8 cellular contexts compared by ENCODE assay signal in genomic region chr17:38798614-38799500, GRCh38. TPM values are rescaled to one million over a fixed set of nuclear protein-coding genes. Genes with fewer than 3 reads are reported as not detected.
DNase-seq lines count a peak whose midpoint lies in the region; ATAC-seq and TF ChIP-seq lines count a peak whose summit lies in the region.

No MANE protein-coding gene starts in this region.

- peak overlapping the region; percentile 76 for H3K4me3 ChIP-seq in GM12865 (ENCODE audit: low read depth, low read length)
- peak overlapping the region; percentile 94 for H3K4me3 ChIP-seq in H7 (ENCODE audit: insufficient read depth, low read depth, low read length)
- H3K4me3 ChIP-seq in dorsolateral prefrontal cortex, result peak overlapping the region; percentile 74 to 98 (median 91)
- peak overlapping the region; percentile 77 for H3K4me3 ChIP-seq in lung

- H3K9me3 ChIP-seq in lung (ENCODE audit: control insufficient read depth in 2 of 2, insufficient read depth in 1 of 2, low read length in 1 of 2), result no peaks in the 10 kb centered on the region

- in situ Hi-C loops in GM13977 (cut with MboI; ENCODE audit: low pct_unique_long_range_greater_than_20kb, low sequenced_read_pairs, unreplicated experiment), result no loop called here

- peaks cover 8 to 22% of the 10 kb centered on the region in 2 donors for H3K4me1 ChIP-seq in lung (ENCODE audit: control insufficient read depth in 2 of 2, insufficient read depth in 2 of 2, low read length in 2 of 2)

- peak; percentile 5 for TF ChIP-seq CTCF in GM12865 (IDR thresholded peaks at IDR 0.05; ENCODE audit: insufficient read depth, low read depth, low read length, missing control alignments)
- peak in 17 of 56 donors; percentile 3 to 34 (median 14) for TF ChIP-seq CTCF in dorsolateral prefrontal cortex (IDR thresholded peaks at IDR 0.05 in 54 of 56, conservative IDR thresholded peaks at IDR 0.05 in 2 of 56; ENCODE audit: low read depth in 1 of 56, partially characterized antibody in 56 of 56)
- TF ChIP-seq CTCF in lung (IDR thresholded peaks at IDR 0.05; ENCODE audit: control extremely low read depth, extremely low read depth), result no peak
- TF ChIP-seq CTCF in GM13977 (IDR thresholded peaks at IDR 0.05; ENCODE audit: extremely low read depth, insufficient read depth, missing control alignments), result no peak

- no peaks in the 10 kb centered on the region for H3K27me3 ChIP-seq in H7 (ENCODE audit: control insufficient read depth, insufficient read depth, low read length)
- no peaks in the 10 kb centered on the region for H3K27me3 ChIP-seq in dorsolateral prefrontal cortex
- H3K27me3 ChIP-seq in lung (ENCODE audit: control insufficient read depth, insufficient read depth), result no peaks in the 10 kb centered on the region

- H3K36me3 ChIP-seq in H7 (replicated peaks; ENCODE audit: control insufficient read depth, insufficient read depth, low read length), result peaks cover 8% of the 10 kb centered on the region
- H3K36me3 ChIP-seq in lung (ENCODE audit: control insufficient read depth in 2 of 2, insufficient read depth in 2 of 2, low read length in 2 of 2), result peaks cover 10 to 13% of the 10 kb centered on the region in 2 donors

- WGBS in lung, 2 donors, result 0% methylated on average over 32 to 53 of the region's 53 CpGs

- DNase-seq in GM12865 (ENCODE audit: low read depth) (peak; percentile 70), H7 (peak; percentile 85), M059J (ENCODE audit: low read depth) (peak; percentile 56), dorsolateral prefrontal cortex (peak in 9 of 10 donors; percentile 24 to 60 (median 44)), lung (ENCODE audit: low spot score) (peak; percentile 40), GM13977 (ENCODE audit: low spot score) (no peak)
- peak; percentile 67 for DNase-seq in activated CD4-positive, alpha-beta T cell treated with anti-CD3 and anti-CD28 coated beads for 48 hours
- DNase-seq in stimulated activated CD4-positive, alpha-beta T cell treated with anti-CD3 and anti-CD28 coated beads, TNF-alpha, amount 100 ng/mL, for 4 hours (ENCODE audit: low read depth in 3 of 3), result peak in 2 of 3 experiments; percentile 12 to 15

- peak; percentile 22 for ATAC-seq in lung (ENCODE audit: insufficient read depth, low FRiP score)

- H3K27ac ChIP-seq in dorsolateral prefrontal cortex (peak overlapping the region; percentile 49 to 100 (median 100)), lung (ENCODE audit: low read depth in 1 of 2, low read length in 1 of 2) (peak overlapping the region; percentile 93 to 99)

- intact Hi-C loops in dorsolateral prefrontal cortex (cut with DNase I), result loop anchor here (2.0 kb wide), 1 partner anchor 46 kb away; the partner anchor contains the start of gene PSMB3 (in 2 of the 2)

RNA-seq across cellular contexts. Expression of gene PIP4K2B, which starts 0.5 kb away (rescaled TPM):
- 48.5 and 51.7 TPM in 2 replicates for total RNA-seq in H7 (2014; rRNA removed; shearing (Covaris generic))
- total RNA-seq in M059J (2014; rRNA removed; shearing (Covaris generic)), result 41.6 and 45.4 TPM in 2 replicates
- total RNA-seq in dorsolateral prefrontal cortex (100 to 1,000 TPM; 106 to 220 (median 167) TPM), lung (10 to 100 TPM; 42.1 to 42.3 TPM)
- polyA plus RNA-seq in lung, result 10 to 100 TPM; 16.1 to 16.3 TPM

RNA-seq across cellular contexts. Expression of gene CWC25, which starts 26.3 kb away (rescaled TPM):
- 8.2 and 9.6 TPM in 2 replicates for total RNA-seq in H7 (2014; rRNA removed; shearing (Covaris generic))
- total RNA-seq in M059J (2014; rRNA removed; shearing (Covaris generic)), result 7.8 and 8.9 TPM in 2 replicates
- 10 to 100 TPM; 12.1 to 25.1 (median 17.5) TPM for total RNA-seq in dorsolateral prefrontal cortex
- total RNA-seq in lung, result 10 to 100 TPM; 21.2 TPM
- polyA plus RNA-seq in lung, result 10 to 100 TPM; 20.1 to 21.4 TPM

RNA-seq across cellular contexts. Expression of gene PSMB3, which starts 46.3 kb away (rescaled TPM):
- 514 and 530 TPM in 2 replicates for total RNA-seq in H7 (2014; rRNA removed; shearing (Covaris generic))
- 410 and 440 TPM in 2 replicates for total RNA-seq in M059J (2014; rRNA removed; shearing (Covaris generic))
- total RNA-seq in dorsolateral prefrontal cortex (100 to 1,000 TPM in 80 of 120 experiments, 10 to 100 TPM in 40; 55.5 to 145 (median 107) TPM), lung (100 to 1,000 TPM in 1 of 2 donors, 10 to 100 TPM in 1; 81.3 to 175 TPM)
- polyA plus RNA-seq in lung, result 100 to 1,000 TPM; 293 to 374 TPM

RNA-seq across cellular contexts. Expression of gene PCGF2, which starts 50.7 kb away (rescaled TPM):
- total RNA-seq in H7 (2014; rRNA removed; shearing (Covaris generic)), result 19.3 and 27.0 TPM in 2 replicates
- 3.2 and 5.0 TPM in 2 replicates for total RNA-seq in M059J (2014; rRNA removed; shearing (Covaris generic))
- total RNA-seq in dorsolateral prefrontal cortex (10 to 100 TPM; 13.0 to 46.2 (median 27.2) TPM), lung (10 to 100 TPM; 29.2 to 43.3 TPM)
- 10 to 100 TPM; 17.1 to 61.4 TPM for polyA plus RNA-seq in lung

RNA-seq across cellular contexts. Expression of gene RPL23, which starts 54.7 kb away (rescaled TPM):
- total RNA-seq in H7 (2014; rRNA removed; shearing (Covaris generic)), result 1,201 and 1,441 TPM in 2 replicates
- 716 and 785 TPM in 2 replicates for total RNA-seq in M059J (2014; rRNA removed; shearing (Covaris generic))
- total RNA-seq in dorsolateral prefrontal cortex, result 100 to 1,000 TPM; 239 to 571 (median 364) TPM
- total RNA-seq in lung, result 1,000 to 10,000 TPM in 1 of 2 donors, 100 to 1,000 TPM in 1; 989 to 1,269 TPM
- polyA plus RNA-seq in lung, result 1,000 to 10,000 TPM; 2,276 to 4,467 TPM
